Comparison of ENCODE assay signal across 20 cellular contexts in the genomic region with DNA sequence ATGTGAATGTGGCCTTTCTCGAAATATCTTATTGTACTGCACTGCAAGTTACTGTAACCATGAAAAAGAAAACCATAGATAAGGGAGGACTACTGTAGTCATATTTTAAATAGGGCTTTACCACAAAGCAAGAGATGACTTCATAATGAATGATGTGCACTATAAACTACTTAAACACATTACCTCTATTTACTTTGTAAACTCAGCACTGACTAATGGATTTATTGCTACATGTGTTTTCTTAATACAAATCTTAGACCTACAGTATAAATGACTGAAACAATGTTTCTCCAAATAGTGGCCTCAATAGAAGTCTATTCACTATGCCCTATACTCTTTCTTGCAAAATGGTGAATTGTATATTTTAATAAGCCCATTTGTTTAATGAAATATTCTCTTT.
A peak's percentile ranks its signal among the peaks of the same experiment; 100 is the strongest.
DNase-seq lines count a peak whose midpoint lies in the region; ATAC-seq, FAIRE-seq and TF ChIP-seq lines count a peak whose summit lies in the region.
"Had no signal": no experiment of that assay in that cellular context is flagged by ENCODE, and none has a peak within 500 bp of the region (broad histone marks: within the 10 kb centered on the region; RNA-seq: fewer than 3 reads in every experiment).

No MANE protein-coding gene starts in this region.

- H3K4me1 Mint-ChIP-seq in astrocyte (ENCODE audit: low read depth, unreplicated experiment) = no peaks in the 10 kb centered on the region
- no peaks in the 10 kb centered on the region for H3K4me1 Mint-ChIP-seq in natural killer cell

- H3K56ac ChIP-seq in IMR-90 (ENCODE audit: extremely low read depth, insufficient read depth, low read length) = no peak overlapping the region

- H3K4me3 Mint-ChIP-seq in astrocyte (ENCODE audit: unreplicated experiment) (no peak overlapping the region), natural killer cell (no peak overlapping the region)
- H3K4me3 Mint-ChIP-seq: CD8-positive, alpha-beta T cell; T-helper 1 cell treated with Interleukin-12 subunit alpha and Interleukin-12 subunit beta and Interleukin-4 antibody, amounts not matched to agents 30 μg/mL and 1 μg/mL, for 36 hours had no signal

- POLR2A ChIA-PET in IMR-90 (lab: Charles Lee; ENCODE audit: unreplicated experiment) = no interaction called here

- peak; percentile 64 for FAIRE-seq in astrocyte (lab: Jason Lieb, UNC)
- FAIRE-seq: GM12892, RCC 7860 had no signal

- H2BK20ac ChIP-seq in IMR-90 (ENCODE audit: low read depth, low read length) = no peak overlapping the region

- peak; percentile 86 for ATAC-seq in IMR-90 (ENCODE audit: low read depth)
- no peak for ATAC-seq in HG03039 (IDR thresholded peaks at IDR 0.05; ENCODE audit: unreplicated experiment)
- ATAC-seq in natural killer cell = no peak
- ATAC-seq: CD8-positive, alpha-beta T cell had no signal

- TF ChIP-seq RAD21 in IMR-90 (IDR thresholded peaks at IDR 0.05; ENCODE audit: low read length) = no peak

- H4K5ac ChIP-seq in IMR-90 (ENCODE audit: low read depth, low read length) = no peak overlapping the region

- CTCF ChIA-PET in IMR-90 (lab: Yijun Ruan, JAX) = no interaction called here

- H3K79me2 ChIP-seq in astrocyte (ENCODE audit: insufficient read depth, low read length) = no peaks in the 10 kb centered on the region

- no peak overlapping the region for H4K91ac ChIP-seq in IMR-90 (ENCODE audit: insufficient read depth, low read depth, low read length)

- H2AFZ ChIP-seq in IMR-90 (replicated peaks; ENCODE audit: low read length, poor library complexity) = no peak overlapping the region
- no peak overlapping the region for H2AFZ ChIP-seq in astrocyte (ENCODE audit: low read depth, low read length)

- H3K79me1 ChIP-seq in IMR-90 (ENCODE audit: low read depth in 1 of 2, low read length in 2 of 2) = no peaks in the 10 kb centered on the region

- no peak overlapping the region for H3K9ac ChIP-seq in IMR-90 (ENCODE audit: low read depth, low read length)
- no peak overlapping the region for H3K9ac ChIP-seq in astrocyte (ENCODE audit: low read length)
- H3K9ac ChIP-seq: BLaER1 had no signal

- H3K27ac Mint-ChIP-seq in astrocyte (ENCODE audit: unreplicated experiment) (no peak overlapping the region), natural killer cell (no peak overlapping the region)
- H3K27ac Mint-ChIP-seq: CD8-positive, alpha-beta T cell; T-helper 1 cell treated with Interleukin-12 subunit alpha and Interleukin-12 subunit beta and Interleukin-4 antibody, amounts not matched to agents 30 μg/mL and 1 μg/mL, for 36 hours had no signal

- TF ChIP-seq CTCF in IMR-90 (conservative IDR thresholded peaks at IDR 0.05; ENCODE audit: low read depth, low read length) (no peak), astrocyte (IDR thresholded peaks at IDR 0.05; ENCODE audit: insufficient read depth, low read depth, low read length) (no peak), natural killer cell (IDR thresholded peaks at IDR 0.05) (no peak)

- H3K18ac ChIP-seq in IMR-90 (ENCODE audit: low read depth, low read length) = no peak overlapping the region

- no peak overlapping the region for H3K14ac ChIP-seq in IMR-90 (replicated peaks; ENCODE audit: low read depth, low read length)

- no peak overlapping the region for H3K4ac ChIP-seq in IMR-90 (ENCODE audit: low read depth, low read length)

- intact Hi-C loops in IMR-90 (cut with micrococcal nuclease) (no loop called here), natural killer cell (cut with micrococcal nuclease) (no loop called here)

- H3K4me3 ChIP-seq in IMR-90 (ENCODE audit: insufficient read depth, low read depth, low read length) = no peak overlapping the region
- no peak overlapping the region for H3K4me3 ChIP-seq in astrocyte (ENCODE audit: insufficient read depth, low read depth, low read length)
- H3K4me3 ChIP-seq: BLaER1 had no signal

- BruUV-seq in IMR-90 (replicated peaks; lab: Mats Ljungman, UMichigan) = no TSS peak

- WGBS in IMR-90 (ENCODE audit: extremely low coverage in 2 of 2, insufficient read length in 1 of 2), 2 experiments = no CpG with 5 or more reads among the region's 1 CpG

- no peak overlapping the region for H2BK15ac ChIP-seq in IMR-90 (ENCODE audit: low read depth, low read length)

- no peaks in the 10 kb centered on the region for H3K9me1 ChIP-seq in IMR-90 (ENCODE audit: insufficient read depth, low read length)

- H3K4me2 ChIP-seq in IMR-90 (ENCODE audit: low read depth, low read length) = no peak overlapping the region
- no peak overlapping the region for H3K4me2 ChIP-seq in astrocyte (ENCODE audit: low read length)
- H3K4me2 ChIP-seq: BLaER1 had no signal

- H4K8ac ChIP-seq in IMR-90 (ENCODE audit: low read depth in 2 of 2, low read length in 2 of 2) = no peak overlapping the region

- H3K4me1 ChIP-seq in IMR-90 (ENCODE audit: control insufficient read depth, insufficient read depth, low read length) = no peaks in the 10 kb centered on the region
- H3K4me1 ChIP-seq in astrocyte (ENCODE audit: insufficient read depth, low read length) = no peaks in the 10 kb centered on the region
- H3K4me1 ChIP-seq: BLaER1 had no signal

- no peak overlapping the region for H2AK5ac ChIP-seq in IMR-90 (ENCODE audit: low read depth, low read length)

- peaks cover 11% of the 10 kb centered on the region for H3K36me3 Mint-ChIP-seq in astrocyte (ENCODE audit: low read depth, unreplicated experiment)
- H3K36me3 Mint-ChIP-seq in natural killer cell = peaks cover 10% of the 10 kb centered on the region
- H3K36me3 Mint-ChIP-seq: CD8-positive, alpha-beta T cell had no signal

- no peak overlapping the region for H2AK9ac ChIP-seq in IMR-90 (replicated peaks; ENCODE audit: low read depth, low read length, poor library complexity)

- dilution Hi-C loops in IMR-90 (cut with HindIII; ENCODE audit: low sequenced_read_pairs, unreplicated experiment) = no loop called here

- H2BK120ac ChIP-seq in IMR-90 (ENCODE audit: low read depth, low read length) = no peak overlapping the region

- DNase-seq in ELR (ENCODE audit: low read depth) = peak; percentile 17
- DNase-seq in IMR-90 = peak; percentile 72
- DNase-seq in astrocyte (ENCODE audit: low read depth) = peak; percentile 49
- DNase-seq in iris pigment epithelial cell (ENCODE audit: low read depth) = peak; percentile 11
- DNase-seq in natural killer cell = no peak
- DNase-seq in ecto neural progenitor cell (ENCODE audit: low spot score) = no peak
- no peak for DNase-seq in AG08396 (ENCODE audit: low spot score)
- DNase-seq: CD8-positive, alpha-beta T cell; DMS79 treated with DMSO at 0.1 percent for 48 hours; GF-D8; MV-4-11; NCI-H1436; NCI-H2029; NCI-H510A treated with DMSO at 0.1 percent for 48 hours; SHP77 treated with DMSO at 0.1 percent for 48 hours had no signal

- no peaks in the 10 kb centered on the region for H3K36me3 ChIP-seq in IMR-90 (ENCODE audit: control insufficient read depth, insufficient read depth, low read length)
- H3K36me3 ChIP-seq in astrocyte (ENCODE audit: insufficient read depth, low read length) = no peaks in the 10 kb centered on the region
- H3K36me3 ChIP-seq: BLaER1 had no signal

- in situ Hi-C loops in IMR-90 (cut with MboI; ENCODE audit: low sequenced_read_pairs) = no loop called here

- H3K27me3 ChIP-seq in IMR-90 (ENCODE audit: control insufficient read depth, insufficient read depth, low read length) (no peaks in the 10 kb centered on the region), astrocyte (ENCODE audit: insufficient read depth, low read length) (no peaks in the 10 kb centered on the region)

- H3K9me3 ChIP-seq in IMR-90 (ENCODE audit: control insufficient read depth, insufficient read depth, low read length) = no peaks in the 10 kb centered on the region
- no peaks in the 10 kb centered on the region for H3K9me3 ChIP-seq in astrocyte (ENCODE audit: insufficient read depth, low read depth, low read length)

- no peak for TF ChIP-seq POLR2A in IMR-90 (IDR thresholded peaks at IDR 0.05; ENCODE audit: low read depth, low read length)

- no peak overlapping the region for H2BK5ac ChIP-seq in IMR-90 (ENCODE audit: low read depth, low read length, poor library complexity, severe bottlenecking)

- H3K9me3 Mint-ChIP-seq in astrocyte (ENCODE audit: unreplicated experiment) (peaks cover 2% of the 10 kb centered on the region), natural killer cell (peaks cover 5 to 6% of the 10 kb centered on the region in 2 donors)

- no peak overlapping the region for H3K23ac ChIP-seq in IMR-90 (ENCODE audit: low read depth, low read length)

- H4K20me1 ChIP-seq in IMR-90 (ENCODE audit: insufficient read depth, low read length) = no peaks in the 10 kb centered on the region
- H4K20me1 ChIP-seq in astrocyte (ENCODE audit: insufficient read depth, low read length) = no peaks in the 10 kb centered on the region
- H4K20me1 ChIP-seq: BLaER1 had no signal

- H3K27me3 Mint-ChIP-seq in astrocyte (ENCODE audit: low read depth, unreplicated experiment) (no peaks in the 10 kb centered on the region), natural killer cell (ENCODE audit: low read depth in 2 of 2) (no peaks in the 10 kb centered on the region)

- no peak overlapping the region for H3K27ac ChIP-seq in IMR-90 (ENCODE audit: insufficient read depth, low read length)
- H3K27ac ChIP-seq in astrocyte (ENCODE audit: low read depth, low read length) = no peak overlapping the region
- H3K27ac ChIP-seq: BLaER1 had no signal

TF ChIP-seq in IMR-90, 13 proteins besides CTCF, POLR2A, EP300 and RAD21 (continues in another document):
- TF ChIP-seq, protein P1, sequence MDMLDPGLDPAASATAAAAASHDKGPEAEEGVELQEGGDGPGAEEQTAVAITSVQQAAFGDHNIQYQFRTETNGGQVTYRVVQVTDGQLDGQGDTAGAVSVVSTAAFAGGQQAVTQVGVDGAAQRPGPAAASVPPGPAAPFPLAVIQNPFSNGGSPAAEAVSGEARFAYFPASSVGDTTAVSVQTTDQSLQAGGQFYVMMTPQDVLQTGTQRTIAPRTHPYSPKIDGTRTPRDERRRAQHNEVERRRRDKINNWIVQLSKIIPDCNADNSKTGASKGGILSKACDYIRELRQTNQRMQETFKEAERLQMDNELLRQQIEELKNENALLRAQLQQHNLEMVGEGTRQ (IDR thresholded peaks at IDR 0.05; ENCODE audit: low read depth, low read length) = no peak
- TF ChIP-seq, protein P2, sequence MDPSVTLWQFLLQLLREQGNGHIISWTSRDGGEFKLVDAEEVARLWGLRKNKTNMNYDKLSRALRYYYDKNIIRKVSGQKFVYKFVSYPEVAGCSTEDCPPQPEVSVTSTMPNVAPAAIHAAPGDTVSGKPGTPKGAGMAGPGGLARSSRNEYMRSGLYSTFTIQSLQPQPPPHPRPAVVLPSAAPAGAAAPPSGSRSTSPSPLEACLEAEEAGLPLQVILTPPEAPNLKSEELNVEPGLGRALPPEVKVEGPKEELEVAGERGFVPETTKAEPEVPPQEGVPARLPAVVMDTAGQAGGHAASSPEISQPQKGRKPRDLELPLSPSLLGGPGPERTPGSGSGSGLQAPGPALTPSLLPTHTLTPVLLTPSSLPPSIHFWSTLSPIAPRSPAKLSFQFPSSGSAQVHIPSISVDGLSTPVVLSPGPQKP (IDR thresholded peaks at IDR 0.05; ENCODE audit: borderline replicate concordance, low read depth, low read length) = no peak
- TF ChIP-seq RFX5 (IDR thresholded peaks at IDR 0.05; ENCODE audit: low read depth, low read length) = no peak
- no peak for TF ChIP-seq BHLHE40 (IDR thresholded peaks at IDR 0.05; ENCODE audit: low read depth, low read length)
- no peak for TF ChIP-seq SMC3 (IDR thresholded peaks at IDR 0.05; ENCODE audit: low read depth, low read length)
- no peak for TF ChIP-seq FOS (IDR thresholded peaks at IDR 0.05; ENCODE audit: low read depth, low read length)

Comparison
In these comparisons a context has a peak if more than half of its experiments do, and no peak if none do; other contexts are left out.
1. DNase-seq: peak in ELR (single experiment), IMR-90 (single experiment), astrocyte (single experiment) and iris pigment epithelial cell (single experiment); none in natural killer cell (single experiment), ecto neural progenitor cell (single experiment) and AG08396 (single experiment).